In genomic region chr12:20487519-20487918, GRCh38 we compare ENCODE assay signal across 22 cellular contexts.
DNase-seq lines count a peak whose midpoint lies in the region; ATAC-seq and TF ChIP-seq lines count a peak whose summit lies in the region.
"Had no signal": no experiment of that assay in that cellular context is flagged by ENCODE, and none has a peak within 500 bp of the region (broad histone marks: within the 10 kb centered on the region; RNA-seq: fewer than 3 reads in every experiment).

No MANE protein-coding gene starts in this region.

- peaks cover 46% of the 10 kb centered on the region for H3F3A ChIP-seq in GM23248 (ENCODE audit: insufficient read depth)

- H2AFZ ChIP-seq in GM23248: no peak overlapping the region
- H2AFZ ChIP-seq: GM23338, PC-9 had no signal

- H3K4me2 ChIP-seq in GM23248 (ENCODE audit: unreplicated experiment): peak overlapping the region; percentile 56
- H3K4me2 ChIP-seq: BLaER1, GM23338, PC-9 had no signal

- H3K36me3 ChIP-seq in GM23248 (ENCODE audit: low read depth) (no peaks in the 10 kb centered on the region), aorta (ENCODE audit: control insufficient read depth in 1 of 2, insufficient read depth in 2 of 2, low read length in 1 of 2) (no peaks in the 10 kb centered on the region)
- H3K36me3 ChIP-seq: BLaER1, HAP-1, SJCRH30 had no signal

- in situ Hi-C loops in GM23248 (cut with MboI): no loop called here

- WGBS in GM23248 (ENCODE audit: low coverage in 1 of 2, low lambda C conversion rate in 2 of 2, missing lambda C conversion rate in 2 of 2), 2 experiments: 30% methylated on average over 2 of the region's 2 CpGs
- WGBS in aorta, 2 donors: 88 to 96% methylated on average over 2 of the region's 2 CpGs

- H3K4me3 ChIP-seq in GM23248: no peak overlapping the region
- no peak overlapping the region for H3K4me3 ChIP-seq in aorta (ENCODE audit: low read length in 2 of 2)
- H3K4me3 ChIP-seq: BLaER1, GM23338, HAP-1, PC-9, SJCRH30 had no signal

- peaks cover 55% of the 10 kb centered on the region for H3K4me1 ChIP-seq in GM23248 (ENCODE audit: insufficient read depth)
- peaks cover 6 to 11% of the 10 kb centered on the region in 2 donors for H3K4me1 ChIP-seq in aorta (ENCODE audit: control insufficient read depth in 1 of 2, insufficient read depth in 2 of 2, low read length in 2 of 2)
- H3K4me1 ChIP-seq: HAP-1 had no signal

- no peaks in the 10 kb centered on the region for H3K27me3 ChIP-seq in GM23248 (replicated peaks; ENCODE audit: insufficient read depth)
- H3K27me3 ChIP-seq in aorta (ENCODE audit: control insufficient read depth in 1 of 2, insufficient read depth in 2 of 2, low read length in 1 of 2): no peaks in the 10 kb centered on the region
- H3K27me3 ChIP-seq: BLaER1, SJCRH30 had no signal

- intact Hi-C loops in sciatic nerve (cut with DNase I): no loop called here
- intact Hi-C loops in aorta (cut with DNase I): no loop called here
- intact Hi-C loops in head of caudate nucleus (cut with DNase I): loop anchor here (5.0 kb wide), 1 partner anchor 115 kb away; no protein-coding TSS in a partner anchor

- no peaks in the 10 kb centered on the region for H3K9me2 ChIP-seq in GM23248 (ENCODE audit: insufficient read depth)

- peak; percentile 57 for ATAC-seq in sciatic nerve
- ATAC-seq in aorta (ENCODE audit: low FRiP score): no peak
- ATAC-seq: GM23338 had no signal

- TF ChIP-seq CTCF in AG09319 (IDR thresholded peaks at IDR 0.05; ENCODE audit: low read depth, low read length): no peak

- H3K9ac ChIP-seq in GM23248: no peak overlapping the region
- H3K9ac ChIP-seq: BLaER1 had no signal

- H3K9me3 ChIP-seq in GM23248 (ENCODE audit: low read depth): no peaks in the 10 kb centered on the region
- no peaks in the 10 kb centered on the region for H3K9me3 ChIP-seq in aorta (ENCODE audit: control insufficient read depth, low read length)
- H3K9me3 ChIP-seq: BLaER1, HAP-1, SJCRH30 had no signal

- no peaks in the 10 kb centered on the region for H3K79me2 ChIP-seq in GM23248 (ENCODE audit: insufficient read depth)

- DNase-seq in AG09319 (ENCODE audit: extremely low read depth, low read depth) (peak; percentile 34), GM23248 (peak; percentile 36), dedifferentiated amniotic fluid mesenchymal stem cell (ENCODE audit: extremely low spot score) (peak; percentile 53), sciatic nerve (ENCODE audit: low spot score) (no peak), nucleus accumbens (lab: John Stamatoyannopoulos, UW) (no peak), aorta (no peak), head of caudate nucleus (no peak)
- DNase-seq: CD4-positive, CD25-positive, alpha-beta regulatory T cell; DMS153; DND-41; KBM-7; MV-4-11; NCI-H1105; NCI-H1436 treated with DMSO at 0.1 percent for 48 hours; NCI-H1930; NCI-H446 treated with DMSO at 0.1 percent for 48 hours; NCI-H526 treated with DMSO at 0.1 percent for 48 hours; PC-9; SJCRH30 had no signal

- peak overlapping the region; percentile 68 for H3K27ac ChIP-seq in GM23248
- H3K27ac ChIP-seq in aorta (ENCODE audit: low read depth in 1 of 2, low read length in 2 of 2): no peak overlapping the region
- H3K27ac ChIP-seq: BLaER1, PC-9, SJCRH30 had no signal

- no peaks in the 10 kb centered on the region for H4K20me1 ChIP-seq in GM23248 (ENCODE audit: insufficient read depth)
- H4K20me1 ChIP-seq: BLaER1 had no signal

Comparison
In these comparisons a context has a peak if more than half of its experiments do, and no peak if none do; other contexts are left out.
1. DNase-seq: peak in AG09319 (single experiment), GM23248 (single experiment) and dedifferentiated amniotic fluid mesenchymal stem cell (single experiment); none in sciatic nerve (single experiment), nucleus accumbens (0 of 56), aorta (0 of 2) and head of caudate nucleus (0 of 42).